Comparison of ENCODE assay signal across 1 cellular context in genomic region chr6:77094821-77095220, GRCh38.
TF ChIP-seq lines count a peak whose summit lies in the region.

No MANE protein-coding gene starts in this region.

TF ChIP-seq in GM23338, 12 proteins besides CTCF, POLR2A, EP300 and RAD21 (continued from another document):
- TF ChIP-seq REST (IDR thresholded peaks at IDR 0.05; ENCODE audit: unreplicated experiment) (no peak), EZH2 (IDR thresholded peaks at IDR 0.05; ENCODE audit: low read depth, unreplicated experiment) (no peak), ETS1 (IDR thresholded peaks at IDR 0.05) (no peak), ZNF331 (CRISPR knock-in tag; IDR thresholded peaks at IDR 0.05; ENCODE audit: low read depth) (no peak), STAT1 (IDR thresholded peaks at IDR 0.05; ENCODE audit: unreplicated experiment) (no peak), EZH2phosphoT487 (IDR thresholded peaks at IDR 0.05; ENCODE audit: unreplicated experiment) (no peak)
